15 cellular contexts compared by ENCODE assay signal in the genomic region with DNA sequence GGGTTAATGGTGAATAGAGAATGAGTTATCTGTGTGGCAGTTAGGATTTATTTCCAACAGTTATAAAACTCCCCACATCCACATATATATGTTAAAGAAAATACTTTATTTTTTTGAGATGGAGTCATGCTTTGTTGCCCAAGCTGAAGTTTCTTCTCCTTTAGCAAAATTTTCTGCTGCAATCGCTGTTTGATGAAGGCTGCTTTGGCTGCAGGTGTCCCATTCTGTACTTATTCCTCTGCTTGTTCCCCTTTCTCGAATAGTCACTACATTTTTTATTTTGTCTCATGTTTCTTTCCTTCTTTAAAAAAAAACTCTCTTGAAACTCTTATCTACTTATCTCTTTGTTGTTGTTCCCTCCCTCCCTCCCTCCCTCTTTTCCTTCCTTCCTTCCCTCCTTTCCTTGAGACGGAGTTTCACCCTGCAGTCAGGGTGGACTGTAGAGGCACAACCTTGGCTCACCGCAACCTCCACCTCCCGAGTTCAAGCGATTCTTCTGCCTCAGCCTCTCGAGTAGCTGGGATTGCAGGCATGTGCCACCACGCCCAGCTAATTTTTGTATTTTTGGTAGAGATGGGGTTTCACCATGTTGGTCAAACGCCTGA. TPM values are rescaled to one million over a fixed set of nuclear protein-coding genes. Genes with fewer than 3 reads are reported as not detected.
DNase-seq lines count a peak whose midpoint lies in the region; ATAC-seq and TF ChIP-seq lines count a peak whose summit lies in the region.
"Had no signal": no experiment of that assay in that cellular context is flagged by ENCODE, and none has a peak within 500 bp of the region (broad histone marks: within the 10 kb centered on the region; RNA-seq: fewer than 3 reads in every experiment).

No MANE protein-coding gene starts in this region.

- no peak for ATAC-seq in effector memory CD8-positive, alpha-beta T cell (replicated peaks)
- ATAC-seq in thoracic aorta (ENCODE audit: insufficient number of reproducible peaks, low FRiP score, low read depth) (no peak), GM19395 (IDR thresholded peaks at IDR 0.05; ENCODE audit: unreplicated experiment) (no peak)

- peak overlapping the region; percentile 79 to 96 for H3K27ac Mint-ChIP-seq in effector memory CD8-positive, alpha-beta T cell

- no peak overlapping the region for H3K27ac ChIP-seq in thoracic aorta

- H3K4me1 ChIP-seq in thoracic aorta (ENCODE audit: control insufficient read depth in 1 of 2, low read depth in 2 of 2), result no peaks in the 10 kb centered on the region

- no peaks in the 10 kb centered on the region for H3K27me3 Mint-ChIP-seq in effector memory CD8-positive, alpha-beta T cell

- peak overlapping the region; percentile 82 to 90 for H3K4me3 Mint-ChIP-seq in effector memory CD8-positive, alpha-beta T cell

- no peak for TF ChIP-seq CTCF in thoracic aorta (IDR thresholded peaks at IDR 0.05)
- no peak for TF ChIP-seq CTCF in GM13977 (IDR thresholded peaks at IDR 0.05; ENCODE audit: extremely low read depth, insufficient read depth, missing control alignments)

- in situ Hi-C loops in GM13977 (cut with MboI; ENCODE audit: low pct_unique_long_range_greater_than_20kb, low sequenced_read_pairs, unreplicated experiment), result no loop called here

- no peaks in the 10 kb centered on the region for H3K27me3 ChIP-seq in thoracic aorta (replicated peaks; ENCODE audit: insufficient read depth)

- peaks cover 0 to 5% of the 10 kb centered on the region in 2 donors for H3K9me3 Mint-ChIP-seq in effector memory CD8-positive, alpha-beta T cell

- peaks cover 2% of the 10 kb centered on the region for H3K36me3 Mint-ChIP-seq in effector memory CD8-positive, alpha-beta T cell (ENCODE audit: insufficient read depth)

- peaks cover 10 to 25% of the 10 kb centered on the region in 2 donors for H3K4me1 Mint-ChIP-seq in effector memory CD8-positive, alpha-beta T cell (ENCODE audit: low read depth in 2 of 2)

- peak; percentile 4 for DNase-seq in activated naive CD4-positive, alpha-beta T cell treated with Interleukin-2 at 50 U/mL for 16 hours
- no peak for DNase-seq in activated naive CD4-positive, alpha-beta T cell (lab: John Stamatoyannopoulos, UW)
- DNase-seq in UCSD-AML1 (lab: John Stamatoyannopoulos, UW; ENCODE audit: unreplicated experiment), result peak; percentile 33
- DNase-seq in effector memory CD8-positive, alpha-beta T cell, result peak in 1 of 3 experiments; percentile 1
- DNase-seq in thoracic aorta (ENCODE audit: low spot score), result no peak
- DNase-seq in NK-92 (lab: John Stamatoyannopoulos, UW; ENCODE audit: unreplicated experiment), result no peak
- DNase-seq in GM13977 (ENCODE audit: low spot score), result no peak
- DNase-seq: activated effector memory CD4-positive, alpha-beta T cell treated with Interleukin-2 at 50 U/mL for 16 hours; NCI-H1105 treated with DMSO at 0.1 percent for 48 hours; NCI-H82 had no signal

- peak overlapping the region; percentile 66 for H3K4me3 ChIP-seq in thoracic aorta
- H3K4me3 ChIP-seq: lung had no signal

- no peaks in the 10 kb centered on the region for H3K36me3 ChIP-seq in thoracic aorta

- H3K9me3 ChIP-seq in thoracic aorta, result no peaks in the 10 kb centered on the region

RNA-seq across cellular contexts. Expression of a gene that starts 10.6 kb away (rescaled TPM):
- not detected for total RNA-seq in thoracic aorta
- total RNA-seq: dermis microvascular lymphatic vessel endothelial cell had no signal

RNA-seq across cellular contexts. Expression of a gene that starts 14.1 kb away (rescaled TPM):
- not detected for total RNA-seq in thoracic aorta
- total RNA-seq: dermis microvascular lymphatic vessel endothelial cell, glomerular endothelial cell, renal cortical epithelial cell had no signal

RNA-seq across cellular contexts. Expression of a gene that starts 18.7 kb away (rescaled TPM):
- total RNA-seq in thoracic aorta, result not detected
- total RNA-seq: dermis microvascular lymphatic vessel endothelial cell, glomerular endothelial cell, lung, renal cortical epithelial cell had no signal

RNA-seq across cellular contexts. Expression of a gene that starts 42.7 kb away (rescaled TPM):
- not detected for total RNA-seq in thoracic aorta
- total RNA-seq: dermis microvascular lymphatic vessel endothelial cell, glomerular endothelial cell, lung had no signal

RNA-seq across cellular contexts. Expression of a gene that starts 49.0 kb away (rescaled TPM):
- total RNA-seq in thoracic aorta, result under 1 TPM; 0.14 to 0.99 TPM

Comparison
In these comparisons a context has a peak if more than half of its experiments do, and no peak if none do; other contexts are left out.
1. DNase-seq: peak in activated naive CD4-positive, alpha-beta T cell treated with Interleukin-2 at 50 U/mL for 16 hours (single experiment) and UCSD-AML1 (single experiment); none in activated naive CD4-positive, alpha-beta T cell (0 of 4), thoracic aorta (single experiment), NK-92 (single experiment) and GM13977 (single experiment).